ENCODE assay signal across 9 cellular contexts in genomic region chr9:128100581-128100980, GRCh38. TPM values are rescaled to one million over a fixed set of nuclear protein-coding genes. Genes with fewer than 3 reads are reported as not detected.
DNase-seq lines count a peak whose midpoint lies in the region; ATAC-seq, FAIRE-seq and TF ChIP-seq lines count a peak whose summit lies in the region.
"Had no signal": no experiment of that assay in that cellular context is flagged by ENCODE, and none has a peak within 500 bp of the region (broad histone marks: within the 10 kb centered on the region; RNA-seq: fewer than 3 reads in every experiment).

No MANE protein-coding gene starts in this region.

- H2AFZ ChIP-seq in endothelial cell of umbilical vein (ENCODE audit: low read depth, low read length) (no peak overlapping the region), osteoblast (ENCODE audit: low read length) (no peak overlapping the region)

- DNase-seq in Right ventricle myocardium superior (peak; percentile 17), Right ventricle myocardium inferior (ENCODE audit: missing footprints) (no peak), endothelial cell of umbilical vein (ENCODE audit: low read depth, low spot score) (no peak), osteoblast (ENCODE audit: insufficient read length, low spot score, missing footprints) (peak; percentile 23), vagina (ENCODE audit: extremely low spot score in 2 of 2) (no peak), cerebellar cortex (ENCODE audit: low spot score) (no peak)
- no peak for DNase-seq in activated T-cell treated with anti-CD3 and anti-CD28 coated beads, Interleukin-2, amount 50 U/mL, for 48 hours
- DNase-seq: NCI-H1105 treated with DMSO at 0.1 percent for 48 hours had no signal

- no peaks in the 10 kb centered on the region for H3K9me1 ChIP-seq in endothelial cell of umbilical vein (replicated peaks; ENCODE audit: control insufficient read depth, extremely low read depth, insufficient read depth, low read length)

- TF ChIP-seq CTCF in endothelial cell of umbilical vein (IDR thresholded peaks at IDR 0.05; ENCODE audit: extremely low read depth in 1 of 2, insufficient read depth in 1 of 2, low read depth in 1 of 2, low read length in 2 of 2): no peak
- no peak for TF ChIP-seq CTCF in osteoblast (IDR thresholded peaks at IDR 0.05; ENCODE audit: extremely low read depth, low read depth, low read length)
- TF ChIP-seq CTCF in vagina (IDR thresholded peaks at IDR 0.05): no peak

- TF ChIP-seq POLR2A in endothelial cell of umbilical vein (IDR thresholded peaks at IDR 0.05; ENCODE audit: low read depth, low read length) (no peak), vagina (IDR thresholded peaks at IDR 0.05) (no peak)

- dilution Hi-C loops in endothelial cell of umbilical vein (cut with MboI; ENCODE audit: extremely low pct_ligation_motif_present, low sequenced_read_pairs): no loop called here

- H3K4me1 ChIP-seq in endothelial cell of umbilical vein (ENCODE audit: control insufficient read depth, extremely low read depth, insufficient read depth, low read length) (peaks cover 30% of the 10 kb centered on the region), osteoblast (ENCODE audit: insufficient read depth, low read length) (peaks cover 26% of the 10 kb centered on the region), vagina (peaks cover 81% of the 10 kb centered on the region)

- peak overlapping the region; percentile 89 for H3K9ac ChIP-seq in endothelial cell of umbilical vein (replicated peaks; ENCODE audit: extremely low read depth, insufficient read depth, low read length)

- H3K4me3 ChIP-seq in endothelial cell of umbilical vein (replicated peaks in 1 of 3; ENCODE audit: insufficient read depth in 1 of 3, low read depth in 1 of 3, low read length in 3 of 3): peak overlapping the region in 2 of 3 experiments; percentile 48 to 51
- H3K4me3 ChIP-seq in osteoblast (ENCODE audit: insufficient read depth, low read length): no peak overlapping the region
- H3K4me3 ChIP-seq in vagina: peak overlapping the region in 1 of 2 donors; percentile 40

- H3K36me3 ChIP-seq in endothelial cell of umbilical vein (ENCODE audit: control insufficient read depth in 2 of 2, extremely low read depth in 1 of 2, insufficient read depth in 2 of 2, low read length in 2 of 2) (peaks cover 11 to 28% of the 10 kb centered on the region in 2 experiments), osteoblast (ENCODE audit: insufficient read depth, low read length) (peaks cover 44% of the 10 kb centered on the region), vagina (peaks cover 0 to 34% of the 10 kb centered on the region in 2 donors)

- H3K27ac ChIP-seq in endothelial cell of umbilical vein (ENCODE audit: insufficient read depth, low read depth, low read length) (peak overlapping the region; percentile 90), osteoblast (ENCODE audit: low read depth, low read length) (peak overlapping the region; percentile 99), vagina (peak overlapping the region; percentile 91)

- H3K9me3 ChIP-seq in endothelial cell of umbilical vein (replicated peaks; ENCODE audit: control insufficient read depth, insufficient read depth, low read length) (no peaks in the 10 kb centered on the region), osteoblast (ENCODE audit: low read depth, low read length) (no peaks in the 10 kb centered on the region), vagina (no peaks in the 10 kb centered on the region)

- no TSS peak for BruUV-seq in endothelial cell of umbilical vein (replicated peaks; lab: Mats Ljungman, UMichigan)

- no peak for FAIRE-seq in endothelial cell of umbilical vein (lab: Jason Lieb, UNC)

- H3K79me2 ChIP-seq in endothelial cell of umbilical vein (ENCODE audit: control insufficient read depth, insufficient read depth, low read length) (peaks cover 33% of the 10 kb centered on the region), osteoblast (ENCODE audit: insufficient read depth, low read length) (peaks cover 79% of the 10 kb centered on the region)

- intact Hi-C loops in Right ventricle myocardium superior (cut with DNase I): no loop called here
- intact Hi-C loops in Right ventricle myocardium inferior (cut with DNase I): no loop called here
- intact Hi-C loops in endothelial cell of umbilical vein (cut with micrococcal nuclease): no loop called here
- intact Hi-C loops in vagina (cut with DNase I): no loop called here

- ATAC-seq in Right ventricle myocardium superior (ENCODE audit: poor library complexity) (no peak), Right ventricle myocardium inferior (no peak), HG03135 (IDR thresholded peaks at IDR 0.05; ENCODE audit: unreplicated experiment) (no peak)

- POLR2A ChIA-PET in endothelial cell of umbilical vein (lab: Charles Lee): interaction anchor here (1.0 to 1.1 kb wide), 2 partner anchors 22 to 33 kb away, joined by 3 to 4 read pairs; partner anchors contain the start of genes NAIF1 and SLC25A25

- H3K27me3 ChIP-seq in endothelial cell of umbilical vein (ENCODE audit: control insufficient read depth in 2 of 2, insufficient read depth in 2 of 2, low read length in 2 of 2) (no peaks in the 10 kb centered on the region), osteoblast (ENCODE audit: insufficient read depth, low read length) (no peaks in the 10 kb centered on the region), vagina (no peaks in the 10 kb centered on the region)

- CTCF ChIA-PET in endothelial cell of umbilical vein (lab: Charles Lee): interaction anchor here (0.6 to 4.9 kb wide), 7 partner anchors 13 to 158 kb away, joined by 3 to 56 read pairs (median 5); no protein-coding TSS in a partner anchor

- H3K4me2 ChIP-seq in endothelial cell of umbilical vein (ENCODE audit: insufficient read depth, low read length) (peak overlapping the region; percentile 59), osteoblast (ENCODE audit: insufficient read depth, low read length) (peak overlapping the region; percentile 86)

- H4K20me1 ChIP-seq in endothelial cell of umbilical vein (replicated peaks; ENCODE audit: control insufficient read depth, extremely low read depth, insufficient read depth, low read length) (no peaks in the 10 kb centered on the region), osteoblast (ENCODE audit: insufficient read depth, low read length) (peaks cover 5% of the 10 kb centered on the region)

RNA-seq across cellular contexts. Expression of gene PTGES2, which starts 26.9 kb away (rescaled TPM):
- total RNA-seq in Right ventricle myocardium superior (155 TPM), Right ventricle myocardium inferior (158 TPM), endothelial cell of umbilical vein (64.2 and 69.6 TPM in 2 replicates), osteoblast (42.7 and 50.3 TPM in 2 replicates), vagina (101 TPM)
- 69.8 and 69.9 TPM in 2 replicates for polyA plus RNA-seq in endothelial cell of umbilical vein
- polyA plus RNA-seq in endothelial cell of umbilical vein (2011; cell fraction: cytosol; rRNA removed): 65.0 and 76.3 TPM in 2 replicates
- polyA plus RNA-seq in endothelial cell of umbilical vein (2011; cell fraction: nucleus; rRNA removed): 105 and 113 TPM in 2 replicates
- 52.9 and 57.9 TPM in 2 replicates for polyA plus RNA-seq in endothelial cell of umbilical vein (2012)
- polyA minus RNA-seq in endothelial cell of umbilical vein: 45.6 and 48.0 TPM in 2 replicates
- polyA minus RNA-seq in endothelial cell of umbilical vein (2011; cell fraction: cytosol; rRNA and poly(A)+ RNA removed): 85.7 TPM
- polyA minus RNA-seq in endothelial cell of umbilical vein (2011; cell fraction: nucleus; rRNA and poly(A)+ RNA removed): 23.8 and 31.5 TPM in 2 replicates

RNA-seq across cellular contexts. Expression of gene SLC25A25, which starts 32.5 kb away (rescaled TPM):
- total RNA-seq in Right ventricle myocardium superior: 5.0 TPM
- total RNA-seq in Right ventricle myocardium inferior: 5.9 TPM
- total RNA-seq in endothelial cell of umbilical vein: 20.1 and 20.2 TPM in 2 replicates
- polyA plus RNA-seq in endothelial cell of umbilical vein: 14.2 and 18.1 TPM in 2 replicates
- polyA plus RNA-seq in endothelial cell of umbilical vein (2011; cell fraction: cytosol; rRNA removed): 17.3 and 21.7 TPM in 2 replicates
- 54.4 and 63.0 TPM in 2 replicates for polyA plus RNA-seq in endothelial cell of umbilical vein (2011; cell fraction: nucleus; rRNA removed)
- 11.9 and 22.6 TPM in 2 replicates for polyA plus RNA-seq in endothelial cell of umbilical vein (2012)
- polyA minus RNA-seq in endothelial cell of umbilical vein: 16.6 and 17.6 TPM in 2 replicates
- polyA minus RNA-seq in endothelial cell of umbilical vein (2011; cell fraction: cytosol; rRNA and poly(A)+ RNA removed): 20.1 TPM
- polyA minus RNA-seq in endothelial cell of umbilical vein (2011; cell fraction: nucleus; rRNA and poly(A)+ RNA removed): 24.4 and 32.2 TPM in 2 replicates
- total RNA-seq in osteoblast: 9.7 and 13.4 TPM in 2 replicates
- 44.4 TPM for total RNA-seq in vagina

RNA-seq across cellular contexts. Expression of gene NAIF1, which starts 33.5 kb away (rescaled TPM):
- total RNA-seq in Right ventricle myocardium superior (4.5 TPM), Right ventricle myocardium inferior (5.1 TPM), endothelial cell of umbilical vein (8.2 and 9.7 TPM in 2 replicates), osteoblast (10.1 and 10.6 TPM in 2 replicates), vagina (13.3 TPM)
- polyA plus RNA-seq in endothelial cell of umbilical vein: 9.7 and 10.1 TPM in 2 replicates
- polyA plus RNA-seq in endothelial cell of umbilical vein (2011; cell fraction: cytosol; rRNA removed): 9.4 and 9.5 TPM in 2 replicates
- polyA plus RNA-seq in endothelial cell of umbilical vein (2011; cell fraction: nucleus; rRNA removed): 4.4 and 4.6 TPM in 2 replicates
- polyA plus RNA-seq in endothelial cell of umbilical vein (2012): 6.4 and 9.3 TPM in 2 replicates
- 7.5 and 9.8 TPM in 2 replicates for polyA minus RNA-seq in endothelial cell of umbilical vein
- polyA minus RNA-seq in endothelial cell of umbilical vein (2011; cell fraction: cytosol; rRNA and poly(A)+ RNA removed): 19.3 TPM
- 2.0 and 3.7 TPM in 2 replicates for polyA minus RNA-seq in endothelial cell of umbilical vein (2011; cell fraction: nucleus; rRNA and poly(A)+ RNA removed)

RNA-seq across cellular contexts. Expression of gene LCN2, which starts 48.7 kb away (rescaled TPM):
- total RNA-seq in Right ventricle myocardium superior (not detected), Right ventricle myocardium inferior (not detected), endothelial cell of umbilical vein (not detected in 2 replicates), osteoblast (not detected in 2 replicates), vagina (136 TPM)
- not detected in 2 replicates for polyA plus RNA-seq in endothelial cell of umbilical vein
- polyA plus RNA-seq in endothelial cell of umbilical vein (2011; cell fraction: cytosol; rRNA removed): not detected in 2 replicates
- not detected in 2 replicates for polyA plus RNA-seq in endothelial cell of umbilical vein (2011; cell fraction: nucleus; rRNA removed)
- polyA plus RNA-seq in endothelial cell of umbilical vein (2012): not detected in 2 replicates
- polyA minus RNA-seq in endothelial cell of umbilical vein: not detected in 2 replicates
- polyA minus RNA-seq in endothelial cell of umbilical vein (2011; cell fraction: cytosol; rRNA and poly(A)+ RNA removed): 1.2 TPM
- polyA minus RNA-seq in endothelial cell of umbilical vein (2011; cell fraction: nucleus; rRNA and poly(A)+ RNA removed): not detected in 2 replicates

RNA-seq across cellular contexts. Expression of gene BBLN, which starts 59.5 kb away (rescaled TPM):
- total RNA-seq in Right ventricle myocardium superior (31.3 TPM), Right ventricle myocardium inferior (36.1 TPM), endothelial cell of umbilical vein (51.0 and 53.2 TPM in 2 replicates), osteoblast (24.5 and 33.3 TPM in 2 replicates), vagina (134 TPM)
- 124 and 206 TPM in 2 replicates for polyA plus RNA-seq in endothelial cell of umbilical vein
- 56.1 and 94.1 TPM in 2 replicates for polyA plus RNA-seq in endothelial cell of umbilical vein (2011; cell fraction: cytosol; rRNA removed)
- 17.1 and 22.5 TPM in 2 replicates for polyA plus RNA-seq in endothelial cell of umbilical vein (2011; cell fraction: nucleus; rRNA removed)
- 54.3 and 72.4 TPM in 2 replicates for polyA plus RNA-seq in endothelial cell of umbilical vein (2012)
- polyA minus RNA-seq in endothelial cell of umbilical vein: 15.7 and 17.6 TPM in 2 replicates
- polyA minus RNA-seq in endothelial cell of umbilical vein (2011; cell fraction: cytosol; rRNA and poly(A)+ RNA removed): 97.0 TPM
- 5.4 and 7.8 TPM in 2 replicates for polyA minus RNA-seq in endothelial cell of umbilical vein (2011; cell fraction: nucleus; rRNA and poly(A)+ RNA removed)

Comparison
In these comparisons a context has a peak if more than half of its experiments do, and no peak if none do; other contexts are left out.
1. DNase-seq: peak in Right ventricle myocardium superior (single experiment) and osteoblast (single experiment); none in Right ventricle myocardium inferior (single experiment), endothelial cell of umbilical vein (single experiment), vagina (0 of 2), cerebellar cortex (single experiment) and activated T-cell treated with anti-CD3 and anti-CD28 coated beads, Interleukin-2, amount 50 U/mL, for 48 hours (0 of 2).
2. Peak in every context shown above with its lines, with median percentiles within 50 percentile points of each other: H3K27ac ChIP-seq.